In genomic region chr6:144762450-144762849, GRCh38 we compare ENCODE assay signal across 35 cellular contexts.
"Had no signal": no experiment of that assay in that cellular context is flagged by ENCODE, and none has a peak within 500 bp of the region (broad histone marks: within the 10 kb centered on the region; RNA-seq: fewer than 3 reads in every experiment).

No MANE protein-coding gene starts in this region.

- DNase-seq: activated B cell treated with CpG ODN at 0.5 μM for 24 hours; activated CD4-positive, alpha-beta memory T cell treated with anti-CD3 and anti-CD28 coated beads for 36 hours; activated CD4-positive, alpha-beta T cell treated with anti-CD3 and anti-CD28 coated beads for 4 hours; activated CD4-positive, alpha-beta T cell treated with anti-CD3 and anti-CD28 coated beads, Interleukin-2, amount 10 ng/mL, durations not matched to agents 24 days and 14 days; activated CD4-positive, alpha-beta T cell treated with anti-CD3 and anti-CD28 coated beads, Interleukin-2, amount 50 U/mL, for 1 hour; activated CD4-positive, alpha-beta T cell treated with anti-CD3 and anti-CD28 coated beads, Interleukin-2, amount 50 U/mL, for 4 hours; activated CD4-positive, CD25-positive, alpha-beta regulatory T cell treated with anti-CD3 and anti-CD28 coated beads, Interleukin-2, amount 50 U/mL, for 72 hours; activated CD8-positive, alpha-beta memory T cell treated with anti-CD3 and anti-CD28 coated beads, Interleukin-2, amount 50 U/mL, for 4 hours; activated CD8-positive, alpha-beta T cell treated with anti-CD3 and anti-CD28 coated beads for 36 hours; activated effector memory CD4-positive, alpha-beta T cell treated with Interleukin-2 at 50 U/mL for 16 hours; activated gamma-delta T cell; activated naive CD4-positive, alpha-beta T cell treated with anti-CD3 and anti-CD28 coated beads, Interleukin-2, amount 10 ng/mL, durations not matched to agents 7 days and 5 days; activated naive CD4-positive, alpha-beta T cell treated with Interleukin-2 at 50 U/mL for 16 hours; activated naive CD8-positive, alpha-beta T cell treated with anti-CD3 and anti-CD28 coated beads, Interleukin-2, amount 10 ng/mL, durations not matched to agents 7 days and 5 days; activated naive CD8-positive, alpha-beta T cell treated with anti-CD3 and anti-CD28 coated beads, Interleukin-2, amount 50 U/mL, for 24 hours; activated T-cell treated with anti-CD3 and anti-CD28 coated beads for 4 hours; activated T-cell treated with anti-CD3 and anti-CD28 coated beads, Interleukin-2, amount 50 U/mL, for 1 hour; activated T-cell treated with anti-CD3 and anti-CD28 coated beads, Interleukin-2, amount 50 U/mL, for 4 hours; activated T-cell treated with anti-CD3 and anti-CD28 coated beads, Interleukin-2, amount 50 U/mL, for 72 hours; amygdala; anterior cingulate cortex; caudate nucleus; cerebellar nuclear complex; T-helper 2 cell; T-helper 9 cell had no signal

- H3K4me1 Mint-ChIP-seq: activated B cell treated with CpG ODN at 0.5 μM for 24 hours; activated naive CD4-positive, alpha-beta T cell treated with anti-CD3 and anti-CD28 coated beads, Interleukin-2, amount 10 ng/mL, durations not matched to agents 7 days and 5 days; activated naive CD8-positive, alpha-beta T cell treated with anti-CD3 and anti-CD28 coated beads, Interleukin-2, amount 10 ng/mL, durations not matched to agents 7 days and 5 days had no signal

- FAIRE-seq: bronchial epithelial cell, TTC549 had no signal

- H3K27ac Mint-ChIP-seq: activated B cell treated with CpG ODN at 0.5 μM for 24 hours; activated CD4-positive, alpha-beta memory T cell treated with anti-CD3 and anti-CD28 coated beads for 36 hours; activated CD4-positive, alpha-beta T cell treated with anti-CD3 and anti-CD28 coated beads, Interleukin-2, amount 10 ng/mL, durations not matched to agents 24 days and 14 days; activated CD8-positive, alpha-beta T cell treated with anti-CD3 and anti-CD28 coated beads for 36 hours; activated naive CD8-positive, alpha-beta T cell; activated naive CD8-positive, alpha-beta T cell treated with anti-CD3 and anti-CD28 coated beads, Interleukin-2, amount 10 ng/mL, durations not matched to agents 7 days and 5 days; activated naive CD8-positive, alpha-beta T cell treated with anti-CD3 and anti-CD28 coated beads, Interleukin-2, amount 50 U/mL, for 24 hours; activated T-cell treated with anti-CD3 and anti-CD28 coated beads, Interleukin-2, amount 50 U/mL, for 72 hours; activated T-helper 1 cell treated with anti-CD3 and anti-CD28 coated beads, Interleukin-12 subunit alpha, Interleukin-12 subunit beta, Interleukin-2, Interleukin-4 antibody, amounts not matched to agents 30 ng/mL and 10 ng/mL and 1 ng/mL, durations not matched to agents 14 hours and 24 hours and 36 hours; activated T-helper 2 cell treated with anti-CD3 and anti-CD28 coated beads, Interferon-gamma antibody, Interleukin-2, Interleukin-4, amounts not matched to agents 10 μg/mL and 5 μg/mL and 100 μg/mL, durations not matched to agents 14 hours and 24 hours and 36 hours; brain; T-helper 1 cell treated with Interleukin-12 subunit alpha and Interleukin-12 subunit beta and Interleukin-4 antibody, amounts not matched to agents 30 μg/mL and 1 μg/mL, for 36 hours; T-helper 2 cell treated with Interferon-gamma antibody and Interleukin-4, amounts not matched to agents 5 μg/mL and 100 μg/mL, for 36 hours had no signal

- H3K4me3 Mint-ChIP-seq: activated B cell treated with CpG ODN at 0.5 μM for 24 hours; activated CD4-positive, alpha-beta memory T cell treated with anti-CD3 and anti-CD28 coated beads for 36 hours; activated CD4-positive, alpha-beta T cell treated with anti-CD3 and anti-CD28 coated beads, Interleukin-2, amount 10 ng/mL, durations not matched to agents 24 days and 14 days; activated CD8-positive, alpha-beta T cell treated with anti-CD3 and anti-CD28 coated beads for 36 hours; activated naive CD4-positive, alpha-beta T cell treated with anti-CD3 and anti-CD28 coated beads, Interleukin-2, amount 10 ng/mL, durations not matched to agents 7 days and 5 days; activated naive CD4-positive, alpha-beta T cell treated with anti-CD3 and anti-CD28 coated beads, Interleukin-2, amount 50 U/mL, for 24 hours; activated naive CD8-positive, alpha-beta T cell; activated naive CD8-positive, alpha-beta T cell treated with anti-CD3 and anti-CD28 coated beads, Interleukin-2, amount 10 ng/mL, durations not matched to agents 7 days and 5 days; activated naive CD8-positive, alpha-beta T cell treated with anti-CD3 and anti-CD28 coated beads, Interleukin-2, amount 50 U/mL, for 24 hours; activated T-cell treated with anti-CD3 and anti-CD28 coated beads, Interleukin-2, amount 50 U/mL, for 4 hours; activated T-cell treated with anti-CD3 and anti-CD28 coated beads, Interleukin-2, amount 50 U/mL, for 72 hours; activated T-helper 1 cell treated with anti-CD3 and anti-CD28 coated beads, Interleukin-12 subunit alpha, Interleukin-12 subunit beta, Interleukin-2, Interleukin-4 antibody, amounts not matched to agents 30 ng/mL and 10 ng/mL and 1 ng/mL, durations not matched to agents 14 hours and 24 hours and 36 hours; brain; central memory CD8-positive, alpha-beta T cell; T-helper 1 cell treated with Interleukin-12 subunit alpha and Interleukin-12 subunit beta and Interleukin-4 antibody, amounts not matched to agents 30 μg/mL and 1 μg/mL, for 36 hours; T-helper 2 cell treated with Interferon-gamma antibody and Interleukin-4, amounts not matched to agents 5 μg/mL and 100 μg/mL, for 36 hours had no signal

- H3K9me3 Mint-ChIP-seq: activated B cell treated with CpG ODN at 0.5 μM for 24 hours; activated CD4-positive, alpha-beta memory T cell treated with anti-CD3 and anti-CD28 coated beads for 36 hours; activated CD4-positive, alpha-beta T cell treated with anti-CD3 and anti-CD28 coated beads, Interleukin-2, amount 10 ng/mL, durations not matched to agents 24 days and 14 days; activated CD8-positive, alpha-beta T cell treated with anti-CD3 and anti-CD28 coated beads for 36 hours; activated naive CD4-positive, alpha-beta T cell treated with anti-CD3 and anti-CD28 coated beads, Interleukin-2, amount 10 ng/mL, durations not matched to agents 7 days and 5 days; activated naive CD4-positive, alpha-beta T cell treated with anti-CD3 and anti-CD28 coated beads, Interleukin-2, amount 50 U/mL, for 24 hours; activated naive CD8-positive, alpha-beta T cell treated with anti-CD3 and anti-CD28 coated beads, Interleukin-2, amount 10 ng/mL, durations not matched to agents 7 days and 5 days; activated naive CD8-positive, alpha-beta T cell treated with anti-CD3 and anti-CD28 coated beads, Interleukin-2, amount 50 U/mL, for 24 hours; activated T-cell treated with anti-CD3 and anti-CD28 coated beads, Interleukin-2, amount 50 U/mL, for 4 hours; activated T-cell treated with anti-CD3 and anti-CD28 coated beads, Interleukin-2, amount 50 U/mL, for 72 hours; activated T-helper 1 cell treated with anti-CD3 and anti-CD28 coated beads, Interleukin-12 subunit alpha, Interleukin-12 subunit beta, Interleukin-2, Interleukin-4 antibody, amounts not matched to agents 30 ng/mL and 10 ng/mL and 1 ng/mL, durations not matched to agents 14 hours and 24 hours and 36 hours; activated T-helper 2 cell treated with anti-CD3 and anti-CD28 coated beads, Interferon-gamma antibody, Interleukin-2, Interleukin-4, amounts not matched to agents 10 μg/mL and 5 μg/mL and 100 μg/mL, durations not matched to agents 14 hours and 24 hours and 36 hours; central memory CD8-positive, alpha-beta T cell; T-helper 1 cell treated with Interleukin-12 subunit alpha and Interleukin-12 subunit beta and Interleukin-4 antibody, amounts not matched to agents 30 μg/mL and 1 μg/mL, for 36 hours; T-helper 2 cell treated with Interferon-gamma antibody and Interleukin-4, amounts not matched to agents 5 μg/mL and 100 μg/mL, for 36 hours had no signal

- ATAC-seq: activated CD8-positive, alpha-beta T cell treated with anti-CD3 and anti-CD28 coated beads for 36 hours; activated naive CD8-positive, alpha-beta T cell treated with anti-CD3 and anti-CD28 coated beads, Interleukin-2, amount 50 U/mL, for 24 hours; activated T-cell treated with anti-CD3 and anti-CD28 coated beads, Interleukin-2, amount 50 U/mL, for 4 hours; activated T-cell treated with anti-CD3 and anti-CD28 coated beads, Interleukin-2, amount 50 U/mL, for 72 hours had no signal
